In the genomic region with DNA sequence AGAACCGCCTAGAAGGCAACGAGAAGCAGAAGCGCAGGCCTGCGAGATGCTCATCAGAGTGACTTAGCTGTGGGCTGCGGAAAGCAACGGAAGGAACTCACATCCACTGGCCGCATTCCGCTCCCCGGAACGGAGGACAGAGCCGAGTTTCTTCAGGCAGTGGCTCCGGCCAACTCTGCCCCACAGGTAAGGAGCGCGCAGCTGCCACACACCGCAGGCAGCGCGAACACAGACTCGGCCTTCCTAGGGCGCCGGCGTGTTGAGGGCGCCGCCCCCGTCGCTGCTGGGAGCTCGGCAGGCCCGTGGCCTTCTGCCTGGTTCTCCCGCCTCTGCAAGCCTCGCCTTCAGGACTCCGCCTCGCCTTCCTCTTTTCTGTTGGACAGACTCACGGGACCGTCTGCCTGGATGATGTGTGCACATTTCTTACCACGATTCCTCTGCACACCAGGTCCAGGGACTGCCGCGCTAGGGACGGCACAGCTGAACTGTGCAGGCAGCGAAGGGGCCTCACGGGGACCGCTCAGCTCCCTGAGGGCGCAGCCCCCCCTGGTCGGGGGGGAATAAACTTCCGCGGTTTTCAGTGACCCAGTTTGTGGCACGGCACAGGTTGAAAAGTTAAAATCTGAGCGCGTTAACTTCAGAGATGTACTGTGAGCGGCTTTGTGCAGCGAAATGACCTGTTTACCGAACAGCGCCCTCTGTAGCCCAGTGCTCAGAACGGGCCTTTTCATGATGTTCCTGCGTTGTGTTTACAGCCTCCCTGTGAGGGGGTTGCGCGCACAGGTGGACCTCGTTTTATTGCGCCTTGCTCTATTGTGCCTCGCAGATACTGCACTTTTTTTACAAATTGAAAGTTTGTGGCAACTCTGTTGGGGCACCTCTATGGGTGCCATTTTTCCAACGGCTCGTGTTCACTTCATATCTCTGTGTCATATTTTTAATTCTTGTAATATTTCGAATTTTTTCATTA, we compare ENCODE assay signal across 8 cellular contexts. TPM values are rescaled to one million over a fixed set of nuclear protein-coding genes. Genes with fewer than 3 reads are reported as not detected.
A peak's percentile ranks its signal among the peaks of the same experiment; 100 is the strongest.
DNase-seq lines count a peak whose midpoint lies in the region; ATAC-seq and TF ChIP-seq lines count a peak whose summit lies in the region.

No MANE protein-coding gene starts in this region.

- peak in 1 of 2 donors; percentile 32 for TF ChIP-seq POLR2A in heart left ventricle (IDR thresholded peaks at IDR 0.05)
- TF ChIP-seq POLR2A in thyroid gland (IDR thresholded peaks at IDR 0.05): no peak

- no peaks in the 10 kb centered on the region for H3K79me2 ChIP-seq in SU-DHL-6 (ENCODE audit: insufficient read depth, low read length)
- H3K79me2 ChIP-seq in parathyroid adenoma: no peaks in the 10 kb centered on the region

- H3K4me2 ChIP-seq in SU-DHL-6 (ENCODE audit: low read depth, low read length, poor library complexity, severe bottlenecking) (peak overlapping the region; percentile 62), parathyroid adenoma (ENCODE audit: low read length) (peak overlapping the region; percentile 87)

- peaks cover 21% of the 10 kb centered on the region for H3K4me1 Mint-ChIP-seq in activated naive CD8-positive, alpha-beta T cell treated with anti-CD3 and anti-CD28 coated beads, Interleukin-2, amount 50 U/mL, for 24 hours

- TF ChIP-seq CTCF in SU-DHL-6 (IDR thresholded peaks at IDR 0.05; ENCODE audit: insufficient read depth, low read length, poor library complexity, severe bottlenecking) (peak; percentile 69), heart left ventricle (IDR thresholded peaks at IDR 0.05) (peak; percentile 64 to 90 (median 83)), parathyroid adenoma (IDR thresholded peaks at IDR 0.05) (peak; percentile 61), thyroid gland (IDR thresholded peaks at IDR 0.05) (peak; percentile 33 to 82 (median 72))

- peak overlapping the region; percentile 85 for H3K4me3 Mint-ChIP-seq in activated naive CD8-positive, alpha-beta T cell treated with anti-CD3 and anti-CD28 coated beads, Interleukin-2, amount 50 U/mL, for 24 hours

- no peaks in the 10 kb centered on the region for H3K36me3 ChIP-seq in SU-DHL-6 (ENCODE audit: low read length)
- H3K36me3 ChIP-seq in heart left ventricle: no peaks in the 10 kb centered on the region
- H3K36me3 ChIP-seq in parathyroid adenoma (ENCODE audit: control insufficient read depth, insufficient read depth, low read length): no peaks in the 10 kb centered on the region
- no peaks in the 10 kb centered on the region for H3K36me3 ChIP-seq in thyroid gland

- DNase-seq in GM03348 (ENCODE audit: low spot score): peak; percentile 84
- peak; percentile 71 for DNase-seq in NCI-H1092 treated with DMSO at 0.1 percent for 48 hours (lab: John Stamatoyannopoulos, UW)
- peak; percentile 83 for DNase-seq in activated naive CD8-positive, alpha-beta T cell treated with anti-CD3 and anti-CD28 coated beads, Interleukin-2, amount 50 U/mL, for 24 hours
- DNase-seq in heart left ventricle: peak; percentile 72 to 85 (median 75)
- peak; percentile 79 to 84 for DNase-seq in thyroid gland

- H3K36me3 Mint-ChIP-seq in activated naive CD8-positive, alpha-beta T cell treated with anti-CD3 and anti-CD28 coated beads, Interleukin-2, amount 50 U/mL, for 24 hours (ENCODE audit: low read depth): peaks cover 5% of the 10 kb centered on the region

- H3K27me3 ChIP-seq in SU-DHL-6 (ENCODE audit: low read length) (no peaks in the 10 kb centered on the region), heart left ventricle (no peaks in the 10 kb centered on the region), parathyroid adenoma (ENCODE audit: control insufficient read depth, insufficient read depth, low read length) (no peaks in the 10 kb centered on the region), thyroid gland (no peaks in the 10 kb centered on the region)

- no peaks in the 10 kb centered on the region for H3K27me3 Mint-ChIP-seq in activated naive CD8-positive, alpha-beta T cell treated with anti-CD3 and anti-CD28 coated beads, Interleukin-2, amount 50 U/mL, for 24 hours

- intact Hi-C loops in heart left ventricle (cut with DNase I) (loop anchor here (2.0 to 10.0 kb wide), 7 partner anchors 47 to 172 kb away; partner anchors contain the start of gene EVA1C (in 2 of the 10)), thyroid gland (cut with DNase I) (loop anchor here (5.0 kb wide), 1 partner anchor 167 kb away; no protein-coding TSS in a partner anchor)

- peaks cover 0 to 19% (median 4%) of the 10 kb centered on the region in 12 donors for H3K4me1 ChIP-seq in heart left ventricle
- no peaks in the 10 kb centered on the region for H3K4me1 ChIP-seq in parathyroid adenoma
- H3K4me1 ChIP-seq in thyroid gland: no peaks in the 10 kb centered on the region

- H2AFZ ChIP-seq in SU-DHL-6 (ENCODE audit: low read depth, low read length, severe bottlenecking) (peak overlapping the region; percentile 97), parathyroid adenoma (peak overlapping the region; percentile 65)

- no peaks in the 10 kb centered on the region for H3K9me2 ChIP-seq in SU-DHL-6 (replicated peaks; ENCODE audit: insufficient read depth, low read length)

- 5 to 9% (median 7%) methylated on average over 44 to 61 of the region's 61 CpGs for WGBS in heart left ventricle, 4 donors
- 7 to 8% methylated on average over 40 to 43 of the region's 61 CpGs for WGBS in thyroid gland, 2 donors

- H3K9me3 ChIP-seq in SU-DHL-6 (ENCODE audit: insufficient read depth, low read length): no peaks in the 10 kb centered on the region
- H3K9me3 ChIP-seq in heart left ventricle: peaks cover 0 to 13% (median 2%) of the 10 kb centered on the region in 12 donors
- H3K9me3 ChIP-seq in parathyroid adenoma (ENCODE audit: control insufficient read depth, low read length): no peaks in the 10 kb centered on the region
- H3K9me3 ChIP-seq in thyroid gland: no peaks in the 10 kb centered on the region

- peaks cover 10% of the 10 kb centered on the region for H3K9me3 Mint-ChIP-seq in activated naive CD8-positive, alpha-beta T cell treated with anti-CD3 and anti-CD28 coated beads, Interleukin-2, amount 50 U/mL, for 24 hours

- H3K4me3 ChIP-seq in SU-DHL-6 (ENCODE audit: insufficient read depth, low read length, poor library complexity, severe bottlenecking) (peak overlapping the region; percentile 37), heart left ventricle (peak overlapping the region; percentile 28 to 73 (median 60)), parathyroid adenoma (ENCODE audit: low read depth, low read length) (peak overlapping the region; percentile 72), thyroid gland (replicated peaks in 1 of 3) (peak overlapping the region in 2 of 3 donors; percentile 32 to 81)

- H3K27ac ChIP-seq in SU-DHL-6 (ENCODE audit: low read depth, low read length) (no peak overlapping the region), heart left ventricle (peak overlapping the region; percentile 37 to 88 (median 81)), parathyroid adenoma (peak overlapping the region; percentile 69), thyroid gland (peak overlapping the region; percentile 63 to 87 (median 67))

- H3K9ac ChIP-seq in SU-DHL-6 (ENCODE audit: low read length) (peak overlapping the region; percentile 49), parathyroid adenoma (no peak overlapping the region)

- H3K27ac Mint-ChIP-seq in activated naive CD8-positive, alpha-beta T cell treated with anti-CD3 and anti-CD28 coated beads, Interleukin-2, amount 50 U/mL, for 24 hours: peak overlapping the region; percentile 81

- no peaks in the 10 kb centered on the region for H4K20me1 ChIP-seq in SU-DHL-6 (ENCODE audit: low read depth, low read length)

- H3F3A ChIP-seq in SU-DHL-6 (ENCODE audit: insufficient read depth): no peaks in the 10 kb centered on the region

- ATAC-seq in HG02571 (IDR thresholded peaks at IDR 0.05; ENCODE audit: unreplicated experiment) (peak; percentile 92), heart left ventricle (peak; percentile 84 to 94 (median 94))
- peak; percentile 93 for ATAC-seq in activated naive CD8-positive, alpha-beta T cell treated with anti-CD3 and anti-CD28 coated beads, Interleukin-2, amount 50 U/mL, for 24 hours

RNA-seq across cellular contexts. Expression of gene TCP10L, which starts 15.8 kb away (rescaled TPM):
- 1 to 10 TPM in 8 of 9 donors, under 1 TPM in 1; 0.80 to 3.9 (median 2.2) TPM for total RNA-seq in heart left ventricle
- 1 to 10 TPM; 1.9 to 2.6 TPM for polyA plus RNA-seq in heart left ventricle
- 1 to 10 TPM in 2 of 4 donors, under 1 TPM in 2; 0.29 to 2.9 (median 0.73) TPM for total RNA-seq in thyroid gland

RNA-seq across cellular contexts. Expression of gene CFAP298, which starts 42.6 kb away (rescaled TPM):
- total RNA-seq in heart left ventricle (10 to 100 TPM; 14.2 to 26.7 (median 20.8) TPM), thyroid gland (10 to 100 TPM; 39.5 to 60.7 (median 43.5) TPM)
- polyA plus RNA-seq in heart left ventricle: 10 to 100 TPM; 33.7 to 36.0 TPM
